In the genomic region with DNA sequence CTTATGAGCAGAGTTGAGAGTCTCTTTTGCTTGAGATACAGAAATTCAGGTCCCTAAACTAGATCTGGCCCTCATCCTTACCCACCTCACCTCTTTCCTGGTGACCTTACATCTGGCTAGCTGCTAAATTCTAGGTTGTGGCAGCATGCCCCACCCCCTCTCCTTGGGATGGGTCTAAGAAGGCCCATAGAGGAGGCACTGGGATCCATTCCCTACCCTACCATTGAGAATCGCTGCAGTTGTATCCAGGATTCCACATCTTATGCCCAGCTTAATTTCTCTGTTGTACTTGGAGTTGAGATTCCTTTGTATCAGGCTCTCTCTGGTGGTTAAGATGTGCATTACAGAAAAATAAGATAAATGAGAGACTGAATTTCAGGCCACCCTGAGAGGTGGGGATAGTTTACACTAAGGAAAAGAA, we compare ENCODE assay signal across 8 cellular contexts. TPM values are rescaled to one million over a fixed set of nuclear protein-coding genes. Genes with fewer than 3 reads are reported as not detected.
A peak's percentile ranks its signal among the peaks of the same experiment; 100 is the strongest.
DNase-seq lines count a peak whose midpoint lies in the region; ATAC-seq and TF ChIP-seq lines count a peak whose summit lies in the region.

No MANE protein-coding gene starts in this region.

- H3K4me3 ChIP-seq in Panc1 (ENCODE audit: low read depth in 2 of 2, low read length in 2 of 2) (no peak overlapping the region), colonic mucosa (no peak overlapping the region), lung (no peak overlapping the region), uterus (no peak overlapping the region)

- H3K27me3 ChIP-seq in Panc1 (ENCODE audit: control insufficient read depth, insufficient read depth, low read length), result no peaks in the 10 kb centered on the region
- no peaks in the 10 kb centered on the region for H3K27me3 ChIP-seq in colonic mucosa
- H3K27me3 ChIP-seq in lung (ENCODE audit: control insufficient read depth, insufficient read depth), result no peaks in the 10 kb centered on the region
- no peaks in the 10 kb centered on the region for H3K27me3 ChIP-seq in uterus

- DNase-seq in DMS 273 treated with DMSO at 0.1 percent for 48 hours (lab: John Stamatoyannopoulos, UW) (peak; percentile 87), HT-29 (ENCODE audit: low spot score) (peak; percentile 62), Panc1 (ENCODE audit: low read depth, low spot score) (peak; percentile 48), colonic mucosa (no peak), lung (ENCODE audit: low spot score) (no peak), uterus (no peak), NCI-H748 (lab: John Stamatoyannopoulos, UW; ENCODE audit: unreplicated experiment) (no peak)
- DNase-seq in activated CD4-positive, alpha-beta T cell treated with anti-CD3 and anti-CD28 coated beads for 1 hour, result no peak

- no peak for TF ChIP-seq POLR2A in uterus (IDR thresholded peaks at IDR 0.05)

- POLR2A ChIA-PET in Panc1 (lab: Charles Lee), result no interaction called here

- WGBS in lung, 2 donors, result 26 to 38% methylated on average over 1 of the region's 1 CpG

- BruUV-seq in Panc1 (replicated peaks; lab: Mats Ljungman, UMichigan), result no TSS peak

- H3K4me1 ChIP-seq in Panc1 (ENCODE audit: control insufficient read depth, insufficient read depth, low read length), result peaks cover 4% of the 10 kb centered on the region; the same call in 1 of the 2 replicates
- no peaks in the 10 kb centered on the region for H3K4me1 ChIP-seq in colonic mucosa
- peaks cover 4 to 6% of the 10 kb centered on the region in 2 donors for H3K4me1 ChIP-seq in lung (ENCODE audit: control insufficient read depth in 2 of 2, insufficient read depth in 2 of 2, low read length in 2 of 2)
- H3K4me1 ChIP-seq in uterus, result peaks cover 0 to 4% of the 10 kb centered on the region in 2 donors

- intact Hi-C loops in Panc1 (cut with micrococcal nuclease; ENCODE audit: unreplicated experiment) (no loop called here), colonic mucosa (cut with DNase I) (loop anchor here (10.0 kb wide), 1 partner anchor 88 kb away; no protein-coding TSS in a partner anchor), uterus (cut with DNase I; ENCODE audit: low total_unique reads) (no loop called here)

- in situ Hi-C loops in Panc1 (cut with HindIII; ENCODE audit: low pct_unique_long_range_greater_than_20kb, low sequenced_read_pairs), result no loop called here

- no peak overlapping the region for H3K27ac ChIP-seq in Panc1 (ENCODE audit: low read length)
- H3K27ac ChIP-seq in colonic mucosa, result no peak overlapping the region
- peak overlapping the region in 1 of 2 donors; percentile 30 for H3K27ac ChIP-seq in lung (ENCODE audit: low read depth in 1 of 2, low read length in 1 of 2)
- peak overlapping the region; percentile 76 for H3K27ac ChIP-seq in uterus

- no peaks in the 10 kb centered on the region for H3K9me3 ChIP-seq in Panc1 (ENCODE audit: control insufficient read depth, insufficient read depth, low read depth, low read length)
- no peaks in the 10 kb centered on the region for H3K9me3 ChIP-seq in colonic mucosa
- no peaks in the 10 kb centered on the region for H3K9me3 ChIP-seq in lung (ENCODE audit: control insufficient read depth in 2 of 2, insufficient read depth in 1 of 2, low read length in 1 of 2)
- no peaks in the 10 kb centered on the region for H3K9me3 ChIP-seq in uterus

- no peak overlapping the region for H3K9ac ChIP-seq in colonic mucosa (ENCODE audit: low read depth in 2 of 2, low read length in 2 of 2)

- H3K36me3 ChIP-seq in Panc1 (ENCODE audit: control insufficient read depth, insufficient read depth, low read length) (peaks cover 30% of the 10 kb centered on the region), colonic mucosa (peaks cover 6% of the 10 kb centered on the region), lung (ENCODE audit: control insufficient read depth in 2 of 2, insufficient read depth in 2 of 2, low read length in 2 of 2) (peaks cover 14 to 24% of the 10 kb centered on the region in 2 donors), uterus (no peaks in the 10 kb centered on the region)

- CTCF ChIA-PET in Panc1 (lab: Charles Lee), result interaction anchor here (0.6 to 1.3 kb wide), 4 partner anchors 9 to 241 kb away, joined by 4 to 10 read pairs (median 5); no protein-coding TSS in a partner anchor

- ATAC-seq in Panc1 (peak; percentile 56), lung (ENCODE audit: insufficient read depth, low FRiP score) (no peak)

- TF ChIP-seq CTCF in Panc1 (IDR thresholded peaks at IDR 0.05), result peak; percentile 66
- TF ChIP-seq CTCF in colonic mucosa (IDR thresholded peaks at IDR 0.05), result peak; percentile 34
- peak; percentile 59 for TF ChIP-seq CTCF in lung (IDR thresholded peaks at IDR 0.05; ENCODE audit: control extremely low read depth, extremely low read depth)
- TF ChIP-seq CTCF in uterus (IDR thresholded peaks at IDR 0.05), result peak; percentile 55 to 84 (median 69)

RNA-seq across cellular contexts. Expression of a gene that starts 9.5 kb away (rescaled TPM):
- 10.7 and 11.0 TPM in 2 replicates for total RNA-seq in HT-29 (2014; rRNA removed; shearing (Covaris generic))
- total RNA-seq in Panc1 (2021; ENCODE audit: unreplicated experiment), result 35.0 TPM
- 44.7 TPM for polyA plus RNA-seq in Panc1 (2012; ENCODE audit: insufficient read length)
- total RNA-seq in colonic mucosa, result 10 to 100 TPM; 12.3 to 18.2 TPM
- 10 to 100 TPM in 1 of 2 donors, 1 to 10 TPM in 1; 7.6 to 23.8 TPM for total RNA-seq in lung
- polyA plus RNA-seq in lung, result 10 to 100 TPM; 12.3 to 14.8 TPM
- total RNA-seq in uterus, result 10 to 100 TPM in 1 of 4 donors, 1 to 10 TPM in 2, under 1 TPM in 1; 0.88 to 22.4 (median 3.6) TPM

RNA-seq across cellular contexts. Expression of a gene that starts 44.6 kb away (rescaled TPM):
- total RNA-seq in HT-29 (2014; rRNA removed; shearing (Covaris generic)), result 22.9 and 25.4 TPM in 2 replicates
- 116 TPM for total RNA-seq in Panc1 (2021; ENCODE audit: unreplicated experiment)
- 21.6 TPM for polyA plus RNA-seq in Panc1 (2012; ENCODE audit: insufficient read length)
- 10 to 100 TPM; 56.7 to 66.9 TPM for total RNA-seq in colonic mucosa
- total RNA-seq in lung, result 10 to 100 TPM; 35.1 to 54.0 TPM
- 10 to 100 TPM in 1 of 2 donors, 1 to 10 TPM in 1; 7.9 to 11.3 TPM for polyA plus RNA-seq in lung
- 10 to 100 TPM; 26.9 to 69.9 (median 38.5) TPM for total RNA-seq in uterus

RNA-seq across cellular contexts. Expression of a gene that starts 49.6 kb away (rescaled TPM):
- total RNA-seq in HT-29 (2014; rRNA removed; shearing (Covaris generic)), result 75.2 and 90.4 TPM in 2 replicates
- 163 TPM for total RNA-seq in Panc1 (2021; ENCODE audit: unreplicated experiment)
- polyA plus RNA-seq in Panc1 (2012; ENCODE audit: insufficient read length), result 127 TPM
- 100 to 1,000 TPM; 105 to 147 TPM for total RNA-seq in colonic mucosa
- total RNA-seq in lung, result 100 to 1,000 TPM; 104 to 138 TPM
- polyA plus RNA-seq in lung, result 10 to 100 TPM; 51.7 to 60.6 TPM
- 100 to 1,000 TPM in 2 of 4 donors, 10 to 100 TPM in 2; 40.9 to 142 (median 96.5) TPM for total RNA-seq in uterus

Comparison
In these comparisons a context has a peak if more than half of its experiments do, and no peak if none do; other contexts are left out.
1. DNase-seq: peak in DMS 273 treated with DMSO at 0.1 percent for 48 hours (single experiment), HT-29 (single experiment) and Panc1 (single experiment); none in colonic mucosa (single experiment), lung (single experiment), uterus (0 of 2), activated CD4-positive, alpha-beta T cell treated with anti-CD3 and anti-CD28 coated beads for 1 hour (single experiment) and NCI-H748 (single experiment).
2. H3K27ac ChIP-seq: peak in uterus (2 of 2); none in Panc1 (single experiment) and colonic mucosa (single experiment).
3. Peak in every context shown above with its lines, with median percentiles within 50 percentile points of each other: CTCF ChIP-seq.